In the genomic region with DNA sequence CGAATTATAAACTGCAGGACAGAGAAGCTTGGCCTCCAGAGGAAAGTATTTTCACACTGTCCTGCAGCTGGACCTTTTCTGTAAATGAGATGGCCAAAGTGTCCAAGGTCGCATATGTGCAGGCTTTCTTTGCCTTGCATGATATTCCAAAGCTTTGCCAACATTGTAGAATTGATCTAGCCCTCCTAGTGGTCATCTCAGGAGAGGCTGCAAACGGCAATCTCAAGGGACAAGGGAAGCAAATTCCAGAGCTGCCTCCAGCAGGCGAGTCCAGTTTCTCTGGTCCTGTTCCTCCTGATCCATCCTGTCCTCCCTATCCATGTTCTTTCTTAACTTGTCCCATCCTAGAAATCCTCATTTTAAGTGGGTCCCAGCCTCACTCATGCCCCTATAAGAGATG, we compare ENCODE assay signal across 28 cellular contexts.
DNase-seq lines count a peak whose midpoint lies in the region; ATAC-seq and TF ChIP-seq lines count a peak whose summit lies in the region.
"Had no signal": no experiment of that assay in that cellular context is flagged by ENCODE, and none has a peak within 500 bp of the region (broad histone marks: within the 10 kb centered on the region; RNA-seq: fewer than 3 reads in every experiment).

No MANE protein-coding gene starts in this region.

- CTCF ChIA-PET in activated CD8-positive, alpha-beta T cell treated with anti-CD3 and anti-CD28 coated beads, Interleukin-2, amount 10 ng/mL, durations not matched to agents 7 days and 5 days (lab: Charles Lee) = no interaction called here

- H3K27me3 ChIP-seq in BE2C (no peaks in the 10 kb centered on the region), WERI-Rb-1 (ENCODE audit: insufficient read depth, low read depth, severe bottlenecking) (no peaks in the 10 kb centered on the region)
- H3K27me3 ChIP-seq: esophagus squamous epithelium, tibial artery had no signal

- no peak overlapping the region for H3K27ac ChIP-seq in WERI-Rb-1
- H3K27ac ChIP-seq: esophagus squamous epithelium, prostate gland, tibial artery had no signal

- no peak overlapping the region for H3K27ac Mint-ChIP-seq in activated CD8-positive, alpha-beta T cell treated with anti-CD3 and anti-CD28 coated beads, Interleukin-2, amount 10 ng/mL, durations not matched to agents 7 days and 5 days
- no peak overlapping the region for H3K27ac Mint-ChIP-seq in stimulated activated memory B cell treated with anti-CD40 and anti-IgM and Interleukin-4, amounts not matched to agents 10 μg/mL and 1 μg/mL and 100 μg/mL, for 72 hours
- H3K27ac Mint-ChIP-seq: activated CD8-positive, alpha-beta T cell treated with anti-CD3 and anti-CD28 coated beads for 36 hours; activated naive CD4-positive, alpha-beta T cell treated with anti-CD3 and anti-CD28 coated beads for 36 hours; activated T-cell treated with anti-CD3 and anti-CD28 coated beads, Interleukin-2, amount 50 U/mL, for 24 hours; CD4-positive, alpha-beta T cell; mesothelial cell of epicardium; natural killer cell; stimulated activated naive CD8-positive, alpha-beta T cell treated with anti-CD3 and anti-CD28 coated beads, Interleukin-15, Interleukin-2, amounts not matched to agents 100 ng/mL and 50 ng/mL, for 24 hours; T-helper 1 cell treated with Interleukin-12 subunit alpha and Interleukin-12 subunit beta and Interleukin-4 antibody, amounts not matched to agents 30 μg/mL and 1 μg/mL, for 36 hours had no signal

- no peaks in the 10 kb centered on the region for H3K4me1 ChIP-seq in BE2C
- H3K4me1 ChIP-seq: esophagus squamous epithelium, prostate gland, tibial artery had no signal

- DNase-seq in BE2C (no peak), HT-29 (ENCODE audit: low spot score) (peak; percentile 27), WERI-Rb-1 (peak; percentile 6), islet precursor cell (peak; percentile 58), A172 (ENCODE audit: low spot score) (no peak)
- DNase-seq in activated CD8-positive, alpha-beta T cell treated with anti-CD3 and anti-CD28 coated beads, Interleukin-2, amount 10 ng/mL, durations not matched to agents 7 days and 5 days = no peak
- DNase-seq: activated CD8-positive, alpha-beta T cell treated with anti-CD3 and anti-CD28 coated beads for 36 hours; activated naive CD4-positive, alpha-beta T cell treated with anti-CD3 and anti-CD28 coated beads for 36 hours; activated T-cell treated with anti-CD3 and anti-CD28 coated beads, Interleukin-2, amount 50 U/mL, for 24 hours; anterior cingulate cortex; CD4-positive, alpha-beta T cell; central memory CD4-positive, alpha-beta T cell; DND-41; esophagus squamous epithelium; GOT3; Karpas-422; left cardiac atrium; natural killer cell; NCI-H1105 treated with DMSO at 0.1 percent for 48 hours; NCI-H524; small intestine; tibial artery had no signal

- peak; percentile 40 for TF ChIP-seq CTCF in BE2C (IDR thresholded peaks at IDR 0.05; ENCODE audit: low read depth, low read length)
- peak; percentile 28; the same call in 1 of the 2 replicates for TF ChIP-seq CTCF in WERI-Rb-1 (IDR thresholded peaks at IDR 0.05; ENCODE audit: low read depth, low read length)

- peaks cover 5% of the 10 kb centered on the region for H3K9me3 Mint-ChIP-seq in activated CD8-positive, alpha-beta T cell treated with anti-CD3 and anti-CD28 coated beads, Interleukin-2, amount 10 ng/mL, durations not matched to agents 7 days and 5 days (ENCODE audit: insufficient read depth)
- H3K9me3 Mint-ChIP-seq in stimulated activated memory B cell treated with anti-CD40 and anti-IgM and Interleukin-4, amounts not matched to agents 10 μg/mL and 1 μg/mL and 100 μg/mL, for 72 hours = no peaks in the 10 kb centered on the region
- H3K9me3 Mint-ChIP-seq: stimulated activated naive CD8-positive, alpha-beta T cell treated with anti-CD3 and anti-CD28 coated beads, Interleukin-15, Interleukin-2, amounts not matched to agents 100 ng/mL and 50 ng/mL, for 24 hours; T-helper 1 cell treated with Interleukin-12 subunit alpha and Interleukin-12 subunit beta and Interleukin-4 antibody, amounts not matched to agents 30 μg/mL and 1 μg/mL, for 36 hours had no signal

- ATAC-seq in activated CD8-positive, alpha-beta T cell treated with anti-CD3 and anti-CD28 coated beads, Interleukin-2, amount 10 ng/mL, durations not matched to agents 7 days and 5 days = no peak
- ATAC-seq in HG02885 (IDR thresholded peaks at IDR 0.05; ENCODE audit: poor library complexity, unreplicated experiment) = no peak
- no peak for ATAC-seq in stimulated activated memory B cell treated with anti-CD40 and anti-IgM and Interleukin-4, amounts not matched to agents 10 μg/mL and 1 μg/mL and 100 μg/mL, for 72 hours
- ATAC-seq: activated CD8-positive, alpha-beta T cell treated with anti-CD3 and anti-CD28 coated beads for 36 hours; left cardiac atrium; natural killer cell had no signal

- H3K4me3 ChIP-seq in BE2C (ENCODE audit: low read depth, low read length) (no peak overlapping the region), WERI-Rb-1 (ENCODE audit: low read depth, low read length) (no peak overlapping the region)
- H3K4me3 ChIP-seq: esophagus squamous epithelium, prostate gland, tibial artery had no signal

- H3K36me3 ChIP-seq in BE2C (no peaks in the 10 kb centered on the region), WERI-Rb-1 (no peaks in the 10 kb centered on the region)
- H3K36me3 ChIP-seq: esophagus squamous epithelium, prostate gland, tibial artery had no signal

- H3K9me3 ChIP-seq in BE2C (no peaks in the 10 kb centered on the region), WERI-Rb-1 (ENCODE audit: severe bottlenecking) (no peaks in the 10 kb centered on the region)
- H3K9me3 ChIP-seq: esophagus squamous epithelium, prostate gland, tibial artery had no signal

- no peak overlapping the region for H3K4me3 Mint-ChIP-seq in activated CD8-positive, alpha-beta T cell treated with anti-CD3 and anti-CD28 coated beads, Interleukin-2, amount 10 ng/mL, durations not matched to agents 7 days and 5 days
- no peak overlapping the region for H3K4me3 Mint-ChIP-seq in stimulated activated memory B cell treated with anti-CD40 and anti-IgM and Interleukin-4, amounts not matched to agents 10 μg/mL and 1 μg/mL and 100 μg/mL, for 72 hours
- H3K4me3 Mint-ChIP-seq: activated CD8-positive, alpha-beta T cell treated with anti-CD3 and anti-CD28 coated beads for 36 hours; activated naive CD4-positive, alpha-beta T cell treated with anti-CD3 and anti-CD28 coated beads for 36 hours; activated T-cell treated with anti-CD3 and anti-CD28 coated beads, Interleukin-2, amount 50 U/mL, for 24 hours; CD4-positive, alpha-beta T cell; mesothelial cell of epicardium; natural killer cell; stimulated activated naive CD8-positive, alpha-beta T cell treated with anti-CD3 and anti-CD28 coated beads, Interleukin-15, Interleukin-2, amounts not matched to agents 100 ng/mL and 50 ng/mL, for 24 hours; T-helper 1 cell treated with Interleukin-12 subunit alpha and Interleukin-12 subunit beta and Interleukin-4 antibody, amounts not matched to agents 30 μg/mL and 1 μg/mL, for 36 hours had no signal

- H3K4me1 Mint-ChIP-seq in activated CD8-positive, alpha-beta T cell treated with anti-CD3 and anti-CD28 coated beads, Interleukin-2, amount 10 ng/mL, durations not matched to agents 7 days and 5 days (ENCODE audit: low read depth) = no peaks in the 10 kb centered on the region
- H3K4me1 Mint-ChIP-seq in stimulated activated memory B cell treated with anti-CD40 and anti-IgM and Interleukin-4, amounts not matched to agents 10 μg/mL and 1 μg/mL and 100 μg/mL, for 72 hours = no peaks in the 10 kb centered on the region
- H3K4me1 Mint-ChIP-seq: natural killer cell had no signal

- POLR2A ChIA-PET in activated CD8-positive, alpha-beta T cell treated with anti-CD3 and anti-CD28 coated beads, Interleukin-2, amount 10 ng/mL, durations not matched to agents 7 days and 5 days (lab: Charles Lee) = no interaction called here

- H3K36me3 Mint-ChIP-seq in activated CD8-positive, alpha-beta T cell treated with anti-CD3 and anti-CD28 coated beads, Interleukin-2, amount 10 ng/mL, durations not matched to agents 7 days and 5 days (ENCODE audit: low read depth) = no peaks in the 10 kb centered on the region
- no peaks in the 10 kb centered on the region for H3K36me3 Mint-ChIP-seq in stimulated activated memory B cell treated with anti-CD40 and anti-IgM and Interleukin-4, amounts not matched to agents 10 μg/mL and 1 μg/mL and 100 μg/mL, for 72 hours
- H3K36me3 Mint-ChIP-seq: natural killer cell had no signal

- H3K27me3 Mint-ChIP-seq in activated CD8-positive, alpha-beta T cell treated with anti-CD3 and anti-CD28 coated beads, Interleukin-2, amount 10 ng/mL, durations not matched to agents 7 days and 5 days (ENCODE audit: low read depth) = no peaks in the 10 kb centered on the region
- no peaks in the 10 kb centered on the region for H3K27me3 Mint-ChIP-seq in stimulated activated memory B cell treated with anti-CD40 and anti-IgM and Interleukin-4, amounts not matched to agents 10 μg/mL and 1 μg/mL and 100 μg/mL, for 72 hours
- H3K27me3 Mint-ChIP-seq: activated CD8-positive, alpha-beta T cell treated with anti-CD3 and anti-CD28 coated beads for 36 hours; activated T-cell treated with anti-CD3 and anti-CD28 coated beads, Interleukin-2, amount 50 U/mL, for 24 hours; CD4-positive, alpha-beta T cell; stimulated activated naive CD8-positive, alpha-beta T cell treated with anti-CD3 and anti-CD28 coated beads, Interleukin-15, Interleukin-2, amounts not matched to agents 100 ng/mL and 50 ng/mL, for 24 hours had no signal

Comparison
In these comparisons a context has a peak if more than half of its experiments do, and no peak if none do; other contexts are left out.
1. DNase-seq: peak in HT-29 (single experiment), WERI-Rb-1 (single experiment) and islet precursor cell (single experiment); none in BE2C (single experiment), A172 (single experiment) and activated CD8-positive, alpha-beta T cell treated with anti-CD3 and anti-CD28 coated beads, Interleukin-2, amount 10 ng/mL, durations not matched to agents 7 days and 5 days (single experiment).